29 cellular contexts compared by ENCODE assay signal in genomic region chr11:121137005-121137404, GRCh38. TPM values are rescaled to one million over a fixed set of nuclear protein-coding genes. Genes with fewer than 3 reads are reported as not detected.
"Had no signal": no experiment of that assay in that cellular context is flagged by ENCODE, and none has a peak within 500 bp of the region (broad histone marks: within the 10 kb centered on the region; RNA-seq: fewer than 3 reads in every experiment).

No MANE protein-coding gene starts in this region.

- H3K4me2 ChIP-seq: KMS-11 had no signal

- H3K27me3 ChIP-seq: SJCRH30 had no signal

- H3K4me3 ChIP-seq: SJCRH30, SK-N-MC had no signal

- H3K27ac ChIP-seq: KMS-11, SJCRH30, SK-N-MC, WERI-Rb-1 had no signal

- H3K4me1 ChIP-seq: SJCRH30 had no signal

- H3K9me3 ChIP-seq: SJCRH30 had no signal

- DNase-seq: activated CD4-positive, alpha-beta memory T cell treated with anti-CD3 and anti-CD28 coated beads, Interleukin-2, amount 10 ng/mL, durations not matched to agents 7 days and 5 days; activated CD4-positive, alpha-beta T cell treated with anti-CD3 and anti-CD28 coated beads for 1 hour; activated CD4-positive, alpha-beta T cell treated with anti-CD3 and anti-CD28 coated beads for 48 hours; activated CD4-positive, CD25-positive, alpha-beta regulatory T cell; activated CD8-positive, alpha-beta memory T cell treated with anti-CD3 and anti-CD28 coated beads for 24 hours; activated CD8-positive, alpha-beta memory T cell treated with anti-CD3 and anti-CD28 coated beads, Interleukin-2, amount 10 ng/mL, durations not matched to agents 7 days and 5 days; activated CD8-positive, alpha-beta memory T cell treated with anti-CD3 and anti-CD28 coated beads, Interleukin-2, amount 50 U/mL, for 48 hours; activated effector memory CD4-positive, alpha-beta T cell treated with Interleukin-2 at 50 U/mL for 16 hours; activated naive CD4-positive, alpha-beta T cell treated with anti-CD3 and anti-CD28 coated beads, Interleukin-2, amount 10 ng/mL, durations not matched to agents 7 days and 5 days; activated naive CD8-positive, alpha-beta T cell treated with anti-CD3 and anti-CD28 coated beads, Interleukin-2, amount 50 U/mL, for 24 hours; activated T-cell treated with anti-CD3 and anti-CD28 coated beads, Interleukin-2, amount 50 U/mL, for 48 hours; anterior cingulate cortex; central memory CD4-positive, alpha-beta T cell; MM.1S; MV-4-11; NCI-H1092 treated with DMSO at 0.1 percent for 48 hours; NCI-H1417 treated with DMSO at 0.1 percent for 48 hours; NCI-H1930; NCI-H2081 treated with DMSO at 0.1 percent for 48 hours; NCI-H226; NCI-H524 treated with DMSO at 0.1 percent for 48 hours; SHP77; SJCRH30; T1000; WERI-Rb-1 had no signal

- ATAC-seq: activated CD8-positive, alpha-beta memory T cell treated with anti-CD3 and anti-CD28 coated beads, Interleukin-2, amount 10 ng/mL, durations not matched to agents 7 days and 5 days; activated naive CD8-positive, alpha-beta T cell treated with anti-CD3 and anti-CD28 coated beads, Interleukin-2, amount 50 U/mL, for 24 hours; Panc1 had no signal

- H3K36me3 ChIP-seq: SJCRH30, WERI-Rb-1 had no signal

- H3K9ac ChIP-seq: KMS-11 had no signal

RNA-seq across cellular contexts. Expression of gene TECTA, which starts 36.0 kb away (rescaled TPM):
- total RNA-seq: NCI-H460 had no signal
